Comparison of ENCODE assay signal across 8 cellular contexts in the genomic region with DNA sequence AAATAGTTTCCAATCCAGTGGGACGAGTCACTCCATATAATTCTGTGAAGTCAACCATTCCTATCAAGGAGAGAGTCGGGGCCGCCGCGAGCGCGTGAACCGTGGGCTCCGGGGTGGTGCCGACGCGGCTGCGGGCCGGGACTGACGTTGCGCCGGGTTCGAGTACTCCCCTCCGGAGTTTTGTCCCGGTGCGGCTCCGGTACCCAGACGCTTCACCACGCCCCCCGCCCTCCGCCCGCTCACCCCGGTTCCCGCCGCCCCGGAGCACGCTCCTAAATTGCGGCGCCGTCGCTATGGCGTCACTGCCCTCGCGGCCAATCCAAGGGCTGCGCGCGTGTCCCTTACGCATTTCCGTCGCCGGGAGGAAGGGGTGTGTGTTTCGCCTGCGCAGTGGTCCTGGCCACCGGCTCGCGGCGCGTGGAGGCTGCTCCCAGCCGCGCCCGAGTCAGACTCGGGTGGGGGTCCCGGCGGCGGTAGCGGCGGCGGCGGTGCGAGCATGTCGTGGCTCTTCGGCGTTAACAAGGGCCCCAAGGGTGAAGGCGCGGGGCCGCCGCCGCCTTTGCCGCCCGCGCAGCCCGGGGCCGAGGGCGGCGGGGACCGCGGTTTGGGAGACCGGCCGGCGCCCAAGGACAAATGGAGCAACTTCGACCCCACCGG. TPM values are rescaled to one million over a fixed set of nuclear protein-coding genes. Genes with fewer than 3 reads are reported as not detected.
DNase-seq lines count a peak whose midpoint lies in the region; ATAC-seq and TF ChIP-seq lines count a peak whose summit lies in the region.

TSS of gene ATAD3B (plus strand) at position 377 of the 657 bp plus-strand sequence. CDS start at position 497, 120 bp downstream.

- intact Hi-C loops in aorta (cut with DNase I): no loop called here

- peaks cover 2% of the 10 kb centered on the region for H3K4me1 ChIP-seq in rectal smooth muscle tissue (ENCODE audit: control insufficient read depth, insufficient read depth, low read length)
- H3K4me1 ChIP-seq in aorta (ENCODE audit: control insufficient read depth in 1 of 2, insufficient read depth in 2 of 2, low read length in 2 of 2): no peaks in the 10 kb centered on the region

- H3K9ac ChIP-seq in rectal smooth muscle tissue (ENCODE audit: low read length): no peak within 1 kb of the TSS

- 0 to 1% methylated on average over 69 to 87 of the region's 87 CpGs for WGBS in aorta, 2 donors

- DNase-seq in NCI-H2081 (lab: John Stamatoyannopoulos, UW) (peak; percentile 87 to 94), T-helper 9 cell (peak; percentile 86), astrocyte of the cerebellum (ENCODE audit: low read depth) (peak; percentile 67), hepatic stellate cell (ENCODE audit: low spot score) (peak; percentile 98), aorta (peak; percentile 95 to 96)

- peak; percentile 50 for ATAC-seq in GM18508 (IDR thresholded peaks at IDR 0.05; ENCODE audit: insufficient read depth, unreplicated experiment)
- peak; percentile 83 for ATAC-seq in HG02973 (IDR thresholded peaks at IDR 0.05; ENCODE audit: unreplicated experiment)
- peak; percentile 96 for ATAC-seq in aorta (ENCODE audit: low FRiP score)

- TF ChIP-seq CTCF in astrocyte of the cerebellum (IDR thresholded peaks at IDR 0.05; ENCODE audit: low read depth, low read length, missing control alignments): no peak

- H3K36me3 ChIP-seq in rectal smooth muscle tissue (ENCODE audit: control insufficient read depth, insufficient read depth, low read length): no peaks in the 10 kb centered on the region
- H3K36me3 ChIP-seq in aorta (ENCODE audit: control insufficient read depth in 1 of 2, insufficient read depth in 2 of 2, low read length in 1 of 2): no peaks in the 10 kb centered on the region

- in situ Hi-C loops in astrocyte of the cerebellum (cut with HindIII; ENCODE audit: low sequenced_read_pairs): no loop called here

- no peaks in the 10 kb centered on the region for H3K9me3 ChIP-seq in aorta (ENCODE audit: control insufficient read depth, low read length)

- H3K27ac ChIP-seq in rectal smooth muscle tissue (ENCODE audit: low read depth, low read length) (peak within 1 kb of the TSS; percentile 82), aorta (ENCODE audit: low read depth in 1 of 2, low read length in 2 of 2) (no peak within 1 kb of the TSS)

- H3K4me3 ChIP-seq in astrocyte of the cerebellum (ENCODE audit: low read depth, low read length) (peak within 1 kb of the TSS; percentile 72), rectal smooth muscle tissue (ENCODE audit: low read length) (peak within 1 kb of the TSS; percentile 83), aorta (ENCODE audit: low read length in 2 of 2) (peak within 1 kb of the TSS; percentile 35 to 44)

- no peaks in the 10 kb centered on the region for H3K27me3 ChIP-seq in rectal smooth muscle tissue (ENCODE audit: control insufficient read depth, insufficient read depth, low read length)
- H3K27me3 ChIP-seq in aorta (ENCODE audit: control insufficient read depth in 1 of 2, insufficient read depth in 2 of 2, low read length in 1 of 2): no peaks in the 10 kb centered on the region

RNA-seq across cellular contexts. Expression of gene ATAD3B, which starts in this region (rescaled TPM):
- total RNA-seq in aorta: 10 to 100 TPM in 1 of 2 donors, 1 to 10 TPM in 1; 8.1 to 21.5 TPM
- polyA plus RNA-seq in aorta: 10 to 100 TPM in 1 of 2 donors, 1 to 10 TPM in 1; 6.1 to 44.8 TPM
